In the genomic region with DNA sequence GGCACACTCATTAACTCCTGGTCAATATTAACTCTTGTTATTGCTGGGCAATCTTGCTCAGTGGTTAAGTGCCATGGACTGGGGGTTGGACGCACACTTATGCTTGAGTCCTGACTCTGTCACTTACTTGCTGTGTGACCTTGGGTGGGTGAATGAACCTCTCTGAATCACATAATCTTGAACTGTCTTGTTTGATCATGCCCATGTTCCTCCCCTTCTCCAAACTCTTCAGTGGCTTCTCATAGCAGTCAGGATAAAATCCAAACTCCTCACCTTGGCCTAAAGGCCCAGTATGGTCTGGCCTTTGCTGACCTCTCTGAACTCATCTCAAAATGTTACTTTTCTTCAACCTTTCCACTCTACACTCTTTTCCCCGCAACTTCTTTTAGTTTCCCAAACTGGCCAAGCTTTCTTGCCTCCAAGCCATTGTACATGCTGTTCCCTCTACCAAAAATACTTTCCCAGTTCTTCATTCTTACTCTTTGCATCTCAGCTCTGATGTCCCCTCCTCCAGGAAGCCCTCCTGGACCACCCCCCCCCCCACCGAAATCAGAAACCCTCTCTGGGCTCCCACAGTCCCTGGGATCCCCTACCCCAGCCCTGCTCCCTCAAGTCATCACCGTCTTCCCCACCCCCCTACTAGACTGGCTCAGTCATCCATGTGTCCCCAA, we compare ENCODE assay signal across 22 cellular contexts. TPM values are rescaled to one million over a fixed set of nuclear protein-coding genes. Genes with fewer than 3 reads are reported as not detected.
DNase-seq lines count a peak whose midpoint lies in the region; ATAC-seq and TF ChIP-seq lines count a peak whose summit lies in the region.
"Had no signal": no experiment of that assay in that cellular context is flagged by ENCODE, and none has a peak within 500 bp of the region (broad histone marks: within the 10 kb centered on the region; RNA-seq: fewer than 3 reads in every experiment).

No MANE protein-coding gene starts in this region.

- no peaks in the 10 kb centered on the region for H3K9me2 ChIP-seq in DOHH2 (replicated peaks; ENCODE audit: control insufficient read depth, low read length)

- DNase-seq in naive B cell = no peak
- no peak for DNase-seq in SW480 (ENCODE audit: low spot score)
- DNase-seq in NCI-H2107 treated with DMSO at 0.1 percent for 48 hours (lab: John Stamatoyannopoulos, UW; ENCODE audit: unreplicated experiment) = no peak
- DNase-seq in stimulated activated CD4-positive, alpha-beta T cell treated with anti-CD3 and anti-CD28 coated beads, Interleukin-4, amount 100 ng/mL, for 4 hours = no peak
- no peak for DNase-seq in stimulated activated naive CD4-positive, alpha-beta T cell treated with Interleukin-2 at 50 U/mL for 16 hours (lab: John Stamatoyannopoulos, UW)
- DNase-seq: activated T-cell treated with anti-CD3 and anti-CD28 coated beads for 4 hours; gastrocnemius medialis; mesenchymal stem cell; MG63; NCI-H2081; NCI-H526 treated with DMSO at 0.1 percent for 48 hours; ovary; stimulated activated CD4-positive, alpha-beta T cell treated with anti-CD3 and anti-CD28 coated beads, Interleukin-4, amount 100 ng/mL, for 24 hours; T-helper 1 cell; tibial artery had no signal

- H3K27ac ChIP-seq in BLaER1 treated with 17β-estradiol and CSF1 and Interleukin-3, amounts not matched to agents 10 nM and 100 nM = no peak overlapping the region
- no peak overlapping the region for H3K27ac ChIP-seq in DOHH2 (ENCODE audit: low read depth, low read length)
- H3K27ac ChIP-seq: gastrocnemius medialis, ovary had no signal

- H3F3A ChIP-seq in DOHH2 (ENCODE audit: control insufficient read depth, insufficient read depth) = no peaks in the 10 kb centered on the region

- H3K4me3 ChIP-seq in BLaER1 treated with 17β-estradiol and CSF1 and Interleukin-3, amounts not matched to agents 10 nM and 100 nM = peak overlapping the region in 7 of 10 experiments; percentile 79 to 95 (median 88); a peak in 12 of 20 replicates
- H3K4me3 ChIP-seq in DOHH2 (ENCODE audit: low read length) = no peak overlapping the region
- H3K4me3 ChIP-seq: ovary had no signal

- H3K4me1 Mint-ChIP-seq in activated T-helper 17 cell treated with anti-CD3 and anti-CD28 coated beads, Interleukin-2, amount 50 U/mL, for 72 hours = peaks cover 3% of the 10 kb centered on the region
- peaks cover 24 to 48% (median 33%) of the 10 kb centered on the region in 3 donors for H3K4me1 Mint-ChIP-seq in naive B cell

- peaks cover 35% of the 10 kb centered on the region for H3K36me3 Mint-ChIP-seq in activated T-helper 17 cell treated with anti-CD3 and anti-CD28 coated beads, Interleukin-2, amount 50 U/mL, for 72 hours (ENCODE audit: low read depth)
- peaks cover 5 to 7% of the 10 kb centered on the region in 2 donors for H3K36me3 Mint-ChIP-seq in naive B cell

- no peaks in the 10 kb centered on the region for H3K9me3 Mint-ChIP-seq in activated T-helper 17 cell treated with anti-CD3 and anti-CD28 coated beads, Interleukin-2, amount 50 U/mL, for 72 hours
- H3K9me3 Mint-ChIP-seq in naive B cell = no peaks in the 10 kb centered on the region

- no peak for ATAC-seq in activated T-helper 17 cell treated with anti-CD3 and anti-CD28 coated beads, Interleukin-2, amount 50 U/mL, for 72 hours (replicated peaks)
- no peak for ATAC-seq in naive B cell (ENCODE audit: low read depth in 2 of 2)
- ATAC-seq: gastrocnemius medialis had no signal

- peaks cover 20 to 59% (median 35%) of the 10 kb centered on the region in 10 experiments for H3K4me1 ChIP-seq in BLaER1 treated with 17β-estradiol and CSF1 and Interleukin-3, amounts not matched to agents 10 nM and 100 nM
- peaks cover 31% of the 10 kb centered on the region for H3K4me1 ChIP-seq in DOHH2 (ENCODE audit: control insufficient read depth, low read length)

- TF ChIP-seq CTCF in DOHH2 (IDR thresholded peaks at IDR 0.05; ENCODE audit: low read depth, low read length, poor library complexity, severe bottlenecking) = no peak

- peak overlapping the region; percentile 94 for H3K4me3 Mint-ChIP-seq in activated T-helper 17 cell treated with anti-CD3 and anti-CD28 coated beads, Interleukin-2, amount 50 U/mL, for 72 hours
- peak overlapping the region; percentile 2 to 98 (median 52) for H3K4me3 Mint-ChIP-seq in naive B cell

- H4K20me1 ChIP-seq in BLaER1 treated with 17β-estradiol and CSF1 and Interleukin-3, amounts not matched to agents 10 nM and 100 nM = peaks cover 16 to 65% (median 56%) of the 10 kb centered on the region in 11 experiments; a peak in 20 of 22 replicates
- no peaks in the 10 kb centered on the region for H4K20me1 ChIP-seq in DOHH2 (ENCODE audit: control insufficient read depth, insufficient read depth, low read depth, low read length)

- H3K27me3 ChIP-seq in BLaER1 treated with 17β-estradiol and CSF1 and Interleukin-3, amounts not matched to agents 10 nM and 100 nM = no peaks in the 10 kb centered on the region
- no peaks in the 10 kb centered on the region for H3K27me3 ChIP-seq in DOHH2 (ENCODE audit: control insufficient read depth, low read length)
- H3K27me3 ChIP-seq: gastrocnemius medialis, MG63, ovary, tibial artery had no signal

- H3K27ac Mint-ChIP-seq in activated T-helper 17 cell treated with anti-CD3 and anti-CD28 coated beads, Interleukin-2, amount 50 U/mL, for 72 hours = no peak overlapping the region
- no peak overlapping the region for H3K27ac Mint-ChIP-seq in naive B cell

- peaks cover 34 to 61% (median 53%) of the 10 kb centered on the region in 11 experiments for H3K36me3 ChIP-seq in BLaER1 treated with 17β-estradiol and CSF1 and Interleukin-3, amounts not matched to agents 10 nM and 100 nM
- H3K36me3 ChIP-seq in DOHH2 (ENCODE audit: control insufficient read depth, low read length) = peaks cover 32% of the 10 kb centered on the region
- H3K36me3 ChIP-seq: ovary had no signal

- no peaks in the 10 kb centered on the region for H3K9me3 ChIP-seq in BLaER1 treated with 17β-estradiol and CSF1 and Interleukin-3, amounts not matched to agents 10 nM and 100 nM (replicated peaks in 1 of 11)
- H3K9me3 ChIP-seq in DOHH2 (ENCODE audit: control insufficient read depth, insufficient read depth, low read length) = no peaks in the 10 kb centered on the region
- H3K9me3 ChIP-seq: gastrocnemius medialis, MG63, ovary, tibial artery had no signal

- H3K79me2 ChIP-seq in DOHH2 (ENCODE audit: control insufficient read depth, low read length) = peaks cover 27% of the 10 kb centered on the region

- H3K27me3 Mint-ChIP-seq in activated T-helper 17 cell treated with anti-CD3 and anti-CD28 coated beads, Interleukin-2, amount 50 U/mL, for 72 hours = no peaks in the 10 kb centered on the region
- peaks cover 0 to 8% (median 0%) of the 10 kb centered on the region in 3 donors for H3K27me3 Mint-ChIP-seq in naive B cell

- peak overlapping the region in 2 of 11 experiments; percentile 87 to 90; a peak in 3 of 22 replicates for H3K9ac ChIP-seq in BLaER1 treated with 17β-estradiol and CSF1 and Interleukin-3, amounts not matched to agents 10 nM and 100 nM

- H3K4me2 ChIP-seq in BLaER1 treated with 17β-estradiol and CSF1 and Interleukin-3, amounts not matched to agents 10 nM and 100 nM = peak overlapping the region; percentile 81 to 99 (median 96); a peak in 21 of 22 replicates
- peak overlapping the region; percentile 85; the same call in 1 of the 2 replicates for H3K4me2 ChIP-seq in DOHH2 (ENCODE audit: low read length)

RNA-seq across cellular contexts. Expression of a gene that starts 2.4 kb away (rescaled TPM):
- total RNA-seq in activated T-helper 17 cell treated with anti-CD3 and anti-CD28 coated beads, Interleukin-2, amount 50 U/mL, for 72 hours = 1 to 10 TPM; 7.4 to 7.6 TPM
- under 1 TPM in 4 of 6 donors, not detected in 2; 0.15 to 0.30 (median 0.28) TPM for polyA plus RNA-seq in naive B cell (ENCODE audit: low read depth in 6 of 6)

RNA-seq across cellular contexts. Expression of a gene that starts 14.1 kb away (rescaled TPM):
- total RNA-seq in activated T-helper 17 cell treated with anti-CD3 and anti-CD28 coated beads, Interleukin-2, amount 50 U/mL, for 72 hours = 10 to 100 TPM; 13.5 to 16.4 TPM
- polyA plus RNA-seq in naive B cell (ENCODE audit: low read depth in 6 of 6) = 10 to 100 TPM in 1 of 6 donors, 1 to 10 TPM in 5; 3.1 to 10.1 (median 5.9) TPM

RNA-seq across cellular contexts. Expression of a gene that starts 14.5 kb away (rescaled TPM):
- total RNA-seq in activated T-helper 17 cell treated with anti-CD3 and anti-CD28 coated beads, Interleukin-2, amount 50 U/mL, for 72 hours = not detected
- polyA plus RNA-seq in naive B cell (ENCODE audit: low read depth in 6 of 6) = not detected
- total RNA-seq: gastrocnemius medialis, H4, ovary, skeletal muscle tissue had no signal
- polyA plus RNA-seq: adipose tissue, BJ, ovary had no signal

RNA-seq across cellular contexts. Expression of a gene that starts 35.9 kb away (rescaled TPM):
- total RNA-seq in activated T-helper 17 cell treated with anti-CD3 and anti-CD28 coated beads, Interleukin-2, amount 50 U/mL, for 72 hours = 1 to 10 TPM in 1 of 2 donors, under 1 TPM in 1; 0.32 to 1.9 TPM
- not detected for polyA plus RNA-seq in naive B cell (ENCODE audit: low read depth in 6 of 6)
- total RNA-seq: gastrocnemius medialis, skeletal muscle tissue had no signal
- polyA plus RNA-seq: BJ had no signal

RNA-seq across cellular contexts. Expression of a gene that starts 37.1 kb away (rescaled TPM):
- 100 to 1,000 TPM in 1 of 2 donors, 10 to 100 TPM in 1; 98.2 to 122 TPM for total RNA-seq in activated T-helper 17 cell treated with anti-CD3 and anti-CD28 coated beads, Interleukin-2, amount 50 U/mL, for 72 hours
- polyA plus RNA-seq in naive B cell (ENCODE audit: low read depth in 6 of 6) = 10 to 100 TPM in 2 of 6 donors, 1 to 10 TPM in 4; 6.3 to 24.3 (median 9.0) TPM
